Comparison of ENCODE assay signal across 16 cellular contexts in genomic region chr4:145614235-145614615, GRCh38. TPM values are rescaled to one million over a fixed set of nuclear protein-coding genes. Genes with fewer than 3 reads are reported as not detected.
DNase-seq lines count a peak whose midpoint lies in the region; ATAC-seq and TF ChIP-seq lines count a peak whose summit lies in the region.
"Had no signal": no experiment of that assay in that cellular context is flagged by ENCODE, and none has a peak within 500 bp of the region (broad histone marks: within the 10 kb centered on the region; RNA-seq: fewer than 3 reads in every experiment).

No MANE protein-coding gene starts in this region.

- H3K27ac Mint-ChIP-seq in activated naive CD8-positive, alpha-beta T cell treated with anti-CD3 and anti-CD28 coated beads, Interleukin-2, amount 50 U/mL, for 24 hours = peak overlapping the region; percentile 2
- no peak overlapping the region for H3K27ac Mint-ChIP-seq in activated naive CD8-positive, alpha-beta T cell treated with anti-CD3 and anti-CD28 coated beads for 36 hours
- H3K27ac Mint-ChIP-seq: B cell; CD4-positive, alpha-beta T cell; GM23338 had no signal

- H3K4me1 ChIP-seq in osteoblast (ENCODE audit: insufficient read depth, low read length) = peaks cover 5% of the 10 kb centered on the region

- no peak for ATAC-seq in activated naive CD8-positive, alpha-beta T cell treated with anti-CD3 and anti-CD28 coated beads, Interleukin-2, amount 50 U/mL, for 24 hours
- ATAC-seq: GM23338, HepG2 had no signal

- H3K27ac ChIP-seq in osteoblast (ENCODE audit: low read depth, low read length) = no peak overlapping the region
- H3K27ac ChIP-seq: 22Rv1 had no signal

- no peak for TF ChIP-seq CTCF in osteoblast (IDR thresholded peaks at IDR 0.05; ENCODE audit: extremely low read depth, low read depth, low read length)

- no peak overlapping the region for H3K4me2 ChIP-seq in osteoblast (ENCODE audit: insufficient read depth, low read length)
- H3K4me2 ChIP-seq: GM23338 had no signal

- no peaks in the 10 kb centered on the region for H3K27me3 ChIP-seq in osteoblast (ENCODE audit: insufficient read depth, low read length)

- H3K9me3 ChIP-seq in osteoblast (ENCODE audit: low read depth, low read length) = no peaks in the 10 kb centered on the region

- no peaks in the 10 kb centered on the region for H3K9me3 Mint-ChIP-seq in activated naive CD8-positive, alpha-beta T cell treated with anti-CD3 and anti-CD28 coated beads, Interleukin-2, amount 50 U/mL, for 24 hours
- H3K9me3 Mint-ChIP-seq in activated naive CD8-positive, alpha-beta T cell treated with anti-CD3 and anti-CD28 coated beads for 36 hours = no peaks in the 10 kb centered on the region
- H3K9me3 Mint-ChIP-seq: CD4-positive, alpha-beta T cell; GM23338 had no signal

- peaks cover 26% of the 10 kb centered on the region for H3K4me1 Mint-ChIP-seq in activated naive CD8-positive, alpha-beta T cell treated with anti-CD3 and anti-CD28 coated beads, Interleukin-2, amount 50 U/mL, for 24 hours
- peaks cover 24% of the 10 kb centered on the region for H3K4me1 Mint-ChIP-seq in activated naive CD8-positive, alpha-beta T cell treated with anti-CD3 and anti-CD28 coated beads for 36 hours

- DNase-seq in activated naive CD8-positive, alpha-beta T cell treated with anti-CD3 and anti-CD28 coated beads, Interleukin-2, amount 50 U/mL, for 24 hours = no peak
- DNase-seq in activated naive CD8-positive, alpha-beta T cell treated with anti-CD3 and anti-CD28 coated beads for 36 hours = no peak
- DNase-seq in glomerular visceral epithelial cell (ENCODE audit: extremely low spot score) (peak; percentile 33), renal cortical epithelial cell (ENCODE audit: low read depth) (peak; percentile 80), germinal center (ENCODE audit: low spot score) (no peak), osteoblast (ENCODE audit: insufficient read length, low spot score, missing footprints) (no peak)
- no peak for DNase-seq in stimulated activated CD4-positive, alpha-beta T cell treated with anti-CD3 and anti-CD28 coated beads, Interleukin-2, amount 100 ng/mL, for 48 hours
- DNase-seq: C1 segment of cervical spinal cord; CD4-positive, alpha-beta T cell; DMS79; H7 had no signal

- H3K36me3 Mint-ChIP-seq in activated naive CD8-positive, alpha-beta T cell treated with anti-CD3 and anti-CD28 coated beads, Interleukin-2, amount 50 U/mL, for 24 hours (ENCODE audit: low read depth) = no peaks in the 10 kb centered on the region
- H3K36me3 Mint-ChIP-seq in activated naive CD8-positive, alpha-beta T cell treated with anti-CD3 and anti-CD28 coated beads for 36 hours = no peaks in the 10 kb centered on the region

- H2AFZ ChIP-seq in osteoblast (ENCODE audit: low read length) = no peak overlapping the region
- H2AFZ ChIP-seq: GM23338 had no signal

- H3K79me2 ChIP-seq in osteoblast (ENCODE audit: insufficient read depth, low read length) = peaks cover 15% of the 10 kb centered on the region

- no peak overlapping the region for H3K4me3 ChIP-seq in osteoblast (ENCODE audit: insufficient read depth, low read length)
- H3K4me3 ChIP-seq: GM12878, GM23338 had no signal

- H3K4me3 Mint-ChIP-seq in activated naive CD8-positive, alpha-beta T cell treated with anti-CD3 and anti-CD28 coated beads, Interleukin-2, amount 50 U/mL, for 24 hours = no peak overlapping the region
- H3K4me3 Mint-ChIP-seq in activated naive CD8-positive, alpha-beta T cell treated with anti-CD3 and anti-CD28 coated beads for 36 hours = no peak overlapping the region
- H3K4me3 Mint-ChIP-seq: B cell; CD4-positive, alpha-beta T cell; GM23338 had no signal

- H4K20me1 ChIP-seq in osteoblast (ENCODE audit: insufficient read depth, low read length) = no peaks in the 10 kb centered on the region

- peaks cover 2% of the 10 kb centered on the region for H3K27me3 Mint-ChIP-seq in activated naive CD8-positive, alpha-beta T cell treated with anti-CD3 and anti-CD28 coated beads, Interleukin-2, amount 50 U/mL, for 24 hours
- H3K27me3 Mint-ChIP-seq in activated naive CD8-positive, alpha-beta T cell treated with anti-CD3 and anti-CD28 coated beads for 36 hours = peaks cover 10% of the 10 kb centered on the region
- H3K27me3 Mint-ChIP-seq: B cell had no signal

- H3K36me3 ChIP-seq in osteoblast (ENCODE audit: insufficient read depth, low read length) = no peaks in the 10 kb centered on the region

RNA-seq across cellular contexts. Expression of gene MMAA, which starts 5.0 kb away (rescaled TPM):
- 10 to 100 TPM; 12.8 to 13.4 TPM for total RNA-seq in activated naive CD8-positive, alpha-beta T cell treated with anti-CD3 and anti-CD28 coated beads for 36 hours
- 10.2 and 17.4 TPM in 2 replicates for total RNA-seq in renal cortical epithelial cell
- total RNA-seq in osteoblast = 4.3 and 5.0 TPM in 2 replicates

Comparison
In these comparisons a context has a peak if more than half of its experiments do, and no peak if none do; other contexts are left out.
1. DNase-seq: peak in glomerular visceral epithelial cell (single experiment) and renal cortical epithelial cell (single experiment); none in activated naive CD8-positive, alpha-beta T cell treated with anti-CD3 and anti-CD28 coated beads, Interleukin-2, amount 50 U/mL, for 24 hours (single experiment), activated naive CD8-positive, alpha-beta T cell treated with anti-CD3 and anti-CD28 coated beads for 36 hours (single experiment), stimulated activated CD4-positive, alpha-beta T cell treated with anti-CD3 and anti-CD28 coated beads, Interleukin-2, amount 100 ng/mL, for 48 hours (0 of 2), germinal center (single experiment) and osteoblast (single experiment).